Comparison of ENCODE assay signal across 9 cellular contexts in the genomic region with DNA sequence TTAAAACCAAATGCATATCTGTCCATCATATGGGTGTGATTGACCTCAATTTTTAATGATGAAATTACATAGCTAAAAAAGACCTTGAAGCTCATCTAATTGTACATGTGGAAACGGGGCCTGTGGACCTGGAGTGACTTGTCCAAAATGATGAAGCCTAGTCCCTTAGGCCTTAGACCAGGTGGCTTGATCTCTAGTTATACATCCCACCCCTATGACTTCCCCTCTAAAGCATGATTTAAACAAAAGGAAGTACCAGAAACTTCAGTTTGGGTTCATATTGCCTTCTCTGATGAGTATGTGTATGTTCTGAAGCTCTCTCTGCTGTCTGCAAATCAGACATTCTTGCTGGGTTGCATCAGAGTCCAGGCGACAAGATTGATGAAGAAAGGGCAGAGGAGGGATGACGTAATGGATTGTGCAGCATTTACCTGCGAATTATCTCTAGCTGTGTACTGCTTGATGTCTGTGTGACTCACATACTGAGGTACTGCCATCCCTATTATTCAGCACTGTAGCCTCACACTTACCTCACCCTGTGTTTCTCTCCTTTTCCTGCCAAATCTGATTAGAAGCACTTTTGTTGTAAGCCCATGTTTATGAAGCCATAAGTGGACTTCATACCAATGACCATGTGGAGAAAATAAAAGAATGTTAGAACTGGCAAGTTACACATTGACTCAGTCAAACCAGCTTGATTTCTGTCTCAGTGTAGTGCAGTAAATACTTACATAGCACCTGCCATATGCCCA.
DNase-seq lines count a peak whose midpoint lies in the region; ATAC-seq, FAIRE-seq and TF ChIP-seq lines count a peak whose summit lies in the region.
"Had no signal": no experiment of that assay in that cellular context is flagged by ENCODE, and none has a peak within 500 bp of the region (broad histone marks: within the 10 kb centered on the region; RNA-seq: fewer than 3 reads in every experiment).

No MANE protein-coding gene starts in this region.

- ATAC-seq in HG02973 (IDR thresholded peaks at IDR 0.05; ENCODE audit: unreplicated experiment) (no peak), HG03045 (IDR thresholded peaks at IDR 0.05; ENCODE audit: unreplicated experiment) (no peak)

- H3K9me3 Mint-ChIP-seq in brain = no peaks in the 10 kb centered on the region
- H3K9me3 Mint-ChIP-seq: stimulated activated naive CD8-positive, alpha-beta T cell treated with anti-CD3 and anti-CD28 coated beads, Interleukin-15, Interleukin-2, amounts not matched to agents 100 ng/mL and 50 ng/mL, for 24 hours had no signal

- FAIRE-seq in HTR-8/SVneo (lab: Jason Lieb, UNC) = peak; percentile 89

- TF ChIP-seq CTCF in AG10803 (conservative IDR thresholded peaks at IDR 0.05; ENCODE audit: low read length) (no peak), brain (conservative IDR thresholded peaks at IDR 0.05) (no peak)

- H3K27ac Mint-ChIP-seq in brain = peak overlapping the region in 4 of 5 experiments; percentile 22 to 81 (median 50)
- H3K27ac Mint-ChIP-seq: stimulated activated naive CD8-positive, alpha-beta T cell treated with anti-CD3 and anti-CD28 coated beads, Interleukin-15, Interleukin-2, amounts not matched to agents 100 ng/mL and 50 ng/mL, for 24 hours had no signal

- peaks cover 20% of the 10 kb centered on the region for H3K4me1 Mint-ChIP-seq in brain

- no peaks in the 10 kb centered on the region for H3K27me3 Mint-ChIP-seq in brain
- H3K27me3 Mint-ChIP-seq: stimulated activated naive CD8-positive, alpha-beta T cell treated with anti-CD3 and anti-CD28 coated beads, Interleukin-15, Interleukin-2, amounts not matched to agents 100 ng/mL and 50 ng/mL, for 24 hours had no signal

- no peaks in the 10 kb centered on the region for H3K36me3 Mint-ChIP-seq in brain

- peak; percentile 91 for DNase-seq in AG10803 (ENCODE audit: low read depth)
- peak; percentile 69 for DNase-seq in HTR-8/SVneo (ENCODE audit: insufficient read length, low spot score)
- peak; percentile 69 to 85 for DNase-seq in lung microvascular endothelial cell (ENCODE audit: low read depth in 2 of 2)
- DNase-seq in NCI-H526 (lab: John Stamatoyannopoulos, UW) = no peak
- DNase-seq in Ammon's horn (ENCODE audit: low spot score) = no peak

- no peak overlapping the region for H3K4me3 Mint-ChIP-seq in brain
- H3K4me3 Mint-ChIP-seq: stimulated activated naive CD8-positive, alpha-beta T cell treated with anti-CD3 and anti-CD28 coated beads, Interleukin-15, Interleukin-2, amounts not matched to agents 100 ng/mL and 50 ng/mL, for 24 hours had no signal

- no peak overlapping the region for H3K4me3 ChIP-seq in AG10803 (ENCODE audit: low read length)

Comparison
In these comparisons a context has a peak if more than half of its experiments do, and no peak if none do; other contexts are left out.
1. DNase-seq: peak in AG10803 (single experiment), HTR-8/SVneo (single experiment) and lung microvascular endothelial cell (2 of 2); none in NCI-H526 (0 of 2) and Ammon's horn (single experiment).